Comparison of ENCODE assay signal across 9 cellular contexts in the genomic region with DNA sequence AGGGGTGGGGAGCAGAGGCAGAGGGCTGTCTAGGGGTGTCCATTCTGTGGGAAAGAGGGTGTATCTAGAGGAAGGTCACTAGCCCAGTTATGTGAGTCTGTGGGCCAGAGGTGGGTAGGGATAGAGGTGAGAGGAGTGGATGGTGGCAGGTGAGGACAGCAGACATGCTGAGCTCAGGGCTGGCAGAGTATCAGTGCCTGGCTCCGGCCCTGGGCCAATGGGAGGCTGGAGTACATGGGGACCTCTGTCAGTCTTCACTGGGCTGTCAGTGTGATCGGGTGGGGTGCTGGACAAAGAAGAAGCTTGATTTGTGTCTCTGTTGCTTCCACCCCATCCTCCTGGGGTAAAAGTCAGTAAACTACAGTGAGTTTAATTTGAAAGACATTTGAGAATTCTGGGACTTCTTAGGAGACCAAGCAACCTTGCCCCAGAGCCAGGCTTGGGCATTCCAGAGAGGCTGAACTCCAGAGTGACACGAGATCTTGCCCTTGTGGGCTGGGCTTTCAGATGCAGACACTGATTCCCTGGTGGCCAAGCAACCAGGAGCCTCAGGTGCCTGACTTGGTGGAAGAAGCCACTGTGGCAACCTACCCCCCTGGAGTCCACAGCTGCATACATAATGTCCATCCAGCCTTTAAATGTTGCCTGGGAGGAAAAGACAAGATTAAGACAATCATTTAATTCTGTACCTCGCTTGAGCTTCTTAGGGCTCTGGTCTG.
"Had no signal": no experiment of that assay in that cellular context is flagged by ENCODE, and none has a peak within 500 bp of the region (broad histone marks: within the 10 kb centered on the region; RNA-seq: fewer than 3 reads in every experiment).

No MANE protein-coding gene starts in this region.

- H3K4me1 ChIP-seq: gastroesophageal sphincter, SJCRH30, upper lobe of left lung had no signal

- H3K9me3 ChIP-seq: SJCRH30 had no signal

- H3K4me3 ChIP-seq: dorsolateral prefrontal cortex, gastroesophageal sphincter, SJCRH30, upper lobe of left lung had no signal

- H3K27ac ChIP-seq: dorsolateral prefrontal cortex, gastroesophageal sphincter, SJCRH30, upper lobe of left lung had no signal

- ATAC-seq: gastroesophageal sphincter; stimulated activated naive CD8-positive, alpha-beta T cell treated with anti-CD3 and anti-CD28 coated beads, Interleukin-15, Interleukin-2, amounts not matched to agents 100 U/mL and 50 U/mL, for 24 hours; T-helper 17 cell had no signal

- H3K36me3 ChIP-seq: gastroesophageal sphincter, upper lobe of left lung had no signal

- H3K27me3 ChIP-seq: dorsolateral prefrontal cortex, gastroesophageal sphincter, SJCRH30, upper lobe of left lung had no signal

- DNase-seq: activated CD4-positive, alpha-beta T cell treated with anti-CD3 and anti-CD28 coated beads for 48 hours; activated naive CD4-positive, alpha-beta T cell treated with anti-CD3 and anti-CD28 coated beads for 36 hours; SJCRH30; stimulated activated CD4-positive, alpha-beta T cell treated with anti-CD3 and anti-CD28 coated beads, Interleukin-2, amount 100 ng/mL, for 48 hours; stimulated activated naive CD8-positive, alpha-beta T cell treated with anti-CD3 and anti-CD28 coated beads, Interleukin-15, Interleukin-2, amounts not matched to agents 100 U/mL and 50 U/mL, for 24 hours; T-helper 17 cell had no signal
